Comparison of ENCODE assay signal across 12 cellular contexts in genomic region chr13:99018418-99019180, GRCh38. TPM values are rescaled to one million over a fixed set of nuclear protein-coding genes. Genes with fewer than 3 reads are reported as not detected.
A peak's percentile ranks its signal among the peaks of the same experiment; 100 is the strongest.
DNase-seq lines count a peak whose midpoint lies in the region; ATAC-seq and TF ChIP-seq lines count a peak whose summit lies in the region.
"Had no signal": no experiment of that assay in that cellular context is flagged by ENCODE, and none has a peak within 500 bp of the region (broad histone marks: within the 10 kb centered on the region; RNA-seq: fewer than 3 reads in every experiment).

No MANE protein-coding gene starts in this region.

- TF ChIP-seq CTCF in BJ (IDR thresholded peaks at IDR 0.05; ENCODE audit: insufficient read depth, low read depth, low read length): no peak
- no peak for TF ChIP-seq CTCF in mammary epithelial cell (conservative IDR thresholded peaks at IDR 0.05 in 1 of 2, IDR thresholded peaks at IDR 0.05 in 1 of 2; ENCODE audit: extremely low read depth in 1 of 2, insufficient read depth in 1 of 2, low read depth in 1 of 2, low read length in 2 of 2)

- peaks cover 0 to 3% (median 0%) of the 10 kb centered on the region in 11 donors for H3K9me3 Mint-ChIP-seq in naive thymus-derived CD4-positive, alpha-beta T cell
- no peaks in the 10 kb centered on the region for H3K9me3 Mint-ChIP-seq in effector memory CD8-positive, alpha-beta T cell
- H3K9me3 Mint-ChIP-seq: stimulated activated naive B cell treated with anti-CD40 and anti-IgM and Interleukin-4, amounts not matched to agents 10 μg/mL and 1 μg/mL and 100 μg/mL, for 72 hours had no signal

- no peaks in the 10 kb centered on the region for H4K20me1 ChIP-seq in mammary epithelial cell (ENCODE audit: insufficient read depth, low read length)

- H3K4me3 Mint-ChIP-seq in naive thymus-derived CD4-positive, alpha-beta T cell: peak overlapping the region in 1 of 10 donors; percentile 29
- H3K4me3 Mint-ChIP-seq in effector memory CD8-positive, alpha-beta T cell: no peak overlapping the region
- H3K4me3 Mint-ChIP-seq: stimulated activated naive B cell treated with anti-CD40 and anti-IgM and Interleukin-4, amounts not matched to agents 10 μg/mL and 1 μg/mL and 100 μg/mL, for 72 hours had no signal

- no peaks in the 10 kb centered on the region for H3K36me3 ChIP-seq in BJ (ENCODE audit: control insufficient read depth, insufficient read depth, low read length)
- H3K36me3 ChIP-seq in mammary epithelial cell (ENCODE audit: insufficient read depth, low read length): no peaks in the 10 kb centered on the region
- H3K36me3 ChIP-seq in naive thymus-derived CD4-positive, alpha-beta T cell (ENCODE audit: control insufficient read depth in 2 of 3, insufficient read depth in 3 of 3, low read length in 3 of 3): no peaks in the 10 kb centered on the region
- no peaks in the 10 kb centered on the region for H3K36me3 ChIP-seq in SJCRH30
- H3K36me3 ChIP-seq: neutrophil had no signal

- H3K4me1 ChIP-seq in mammary epithelial cell (ENCODE audit: insufficient read depth, low read length): peaks cover 21% of the 10 kb centered on the region
- peaks cover 13 to 34% of the 10 kb centered on the region in 2 donors for H3K4me1 ChIP-seq in naive thymus-derived CD4-positive, alpha-beta T cell (ENCODE audit: control insufficient read depth in 2 of 2, insufficient read depth in 2 of 2, low read length in 2 of 2)
- no peaks in the 10 kb centered on the region for H3K4me1 ChIP-seq in SJCRH30

- no peaks in the 10 kb centered on the region for H3K27me3 Mint-ChIP-seq in naive thymus-derived CD4-positive, alpha-beta T cell
- no peaks in the 10 kb centered on the region for H3K27me3 Mint-ChIP-seq in effector memory CD8-positive, alpha-beta T cell
- H3K27me3 Mint-ChIP-seq: stimulated activated naive B cell treated with anti-CD40 and anti-IgM and Interleukin-4, amounts not matched to agents 10 μg/mL and 1 μg/mL and 100 μg/mL, for 72 hours had no signal

- H3K27ac Mint-ChIP-seq in naive thymus-derived CD4-positive, alpha-beta T cell: peak overlapping the region in 6 of 9 donors; percentile 8 to 61 (median 44)
- H3K27ac Mint-ChIP-seq in effector memory CD8-positive, alpha-beta T cell: no peak overlapping the region
- H3K27ac Mint-ChIP-seq: stimulated activated naive B cell treated with anti-CD40 and anti-IgM and Interleukin-4, amounts not matched to agents 10 μg/mL and 1 μg/mL and 100 μg/mL, for 72 hours had no signal

- no peak overlapping the region for H2AFZ ChIP-seq in mammary epithelial cell (ENCODE audit: low read depth, low read length)

- no peak overlapping the region for H3K4me2 ChIP-seq in mammary epithelial cell (ENCODE audit: insufficient read depth, low read depth, low read length)

- H3K4me3 ChIP-seq in BJ (ENCODE audit: low read depth, low read length): no peak overlapping the region
- no peak overlapping the region for H3K4me3 ChIP-seq in mammary epithelial cell (replicated peaks in 1 of 3; ENCODE audit: insufficient read depth in 1 of 3, low read depth in 2 of 3, low read length in 3 of 3)
- no peak overlapping the region for H3K4me3 ChIP-seq in naive thymus-derived CD4-positive, alpha-beta T cell (ENCODE audit: low read length)
- no peak overlapping the region for H3K4me3 ChIP-seq in SJCRH30

- H3K9ac ChIP-seq in mammary epithelial cell (ENCODE audit: insufficient read depth, low read length): no peak overlapping the region

- intact Hi-C loops in mammary epithelial cell (cut with micrococcal nuclease): loop anchor here (1.0 to 2.0 kb wide), 3 partner anchors 8 to 40 kb away; partner anchors contain the start of gene DOCK9
- intact Hi-C loops in naive thymus-derived CD4-positive, alpha-beta T cell (cut with micrococcal nuclease): no loop called here

- peak overlapping the region; percentile 22 for H3K27ac ChIP-seq in mammary epithelial cell (ENCODE audit: insufficient read depth, low read depth, low read length)
- H3K27ac ChIP-seq in naive thymus-derived CD4-positive, alpha-beta T cell (ENCODE audit: low read depth, low read length): no peak overlapping the region
- no peak overlapping the region for H3K27ac ChIP-seq in SJCRH30
- H3K27ac ChIP-seq: neutrophil had no signal

- POLR2A ChIA-PET in BJ (lab: Charles Lee): no interaction called here
- POLR2A ChIA-PET in naive thymus-derived CD4-positive, alpha-beta T cell (lab: Charles Lee): interaction anchor here (0.8 to 1.1 kb wide), 2 partner anchors 9 to 55 kb away, joined by 3 read pairs; no protein-coding TSS in a partner anchor

- ATAC-seq in naive thymus-derived CD4-positive, alpha-beta T cell: no peak
- ATAC-seq in effector memory CD8-positive, alpha-beta T cell (replicated peaks): no peak
- ATAC-seq in HG03469 (IDR thresholded peaks at IDR 0.05; ENCODE audit: unreplicated experiment): no peak

- CTCF ChIA-PET in BJ (lab: Yijun Ruan, JAX): no interaction called here
- CTCF ChIA-PET in mammary epithelial cell (lab: Charles Lee; ENCODE audit: low non-redundant PET): no interaction called here
- CTCF ChIA-PET in naive thymus-derived CD4-positive, alpha-beta T cell (lab: Charles Lee): interaction anchor here (0.9 kb wide), 1 partner anchor 424 kb away, joined by 3 read pairs; no protein-coding TSS in a partner anchor

- dilution Hi-C loops in mammary epithelial cell (cut with HindIII; ENCODE audit: low sequenced_read_pairs): no loop called here

- no peaks in the 10 kb centered on the region for H3K27me3 ChIP-seq in BJ (ENCODE audit: control insufficient read depth, insufficient read depth, low read length)
- H3K27me3 ChIP-seq in mammary epithelial cell (ENCODE audit: insufficient read depth, low read length): no peaks in the 10 kb centered on the region
- H3K27me3 ChIP-seq in naive thymus-derived CD4-positive, alpha-beta T cell (ENCODE audit: control insufficient read depth in 2 of 2, insufficient read depth in 2 of 2, low read length in 2 of 2): no peaks in the 10 kb centered on the region
- no peaks in the 10 kb centered on the region for H3K27me3 ChIP-seq in SJCRH30

- H3K9me3 ChIP-seq in mammary epithelial cell (replicated peaks; ENCODE audit: insufficient read depth, low read length) (no peaks in the 10 kb centered on the region), SJCRH30 (replicated peaks) (no peaks in the 10 kb centered on the region)
- no peaks in the 10 kb centered on the region for H3K9me3 ChIP-seq in naive thymus-derived CD4-positive, alpha-beta T cell (ENCODE audit: control insufficient read depth in 2 of 3, low read length in 3 of 3)
- H3K9me3 ChIP-seq: neutrophil had no signal

- peaks cover 4 to 21% (median 8%) of the 10 kb centered on the region in 5 donors for H3K36me3 Mint-ChIP-seq in naive thymus-derived CD4-positive, alpha-beta T cell
- H3K36me3 Mint-ChIP-seq in effector memory CD8-positive, alpha-beta T cell (ENCODE audit: insufficient read depth): peaks cover 4% of the 10 kb centered on the region
- H3K36me3 Mint-ChIP-seq: stimulated activated naive B cell treated with anti-CD40 and anti-IgM and Interleukin-4, amounts not matched to agents 10 μg/mL and 1 μg/mL and 100 μg/mL, for 72 hours had no signal

- 98% methylated on average over 3 of the region's 3 CpGs for WGBS in mammary epithelial cell (ENCODE audit: low coverage, missing lambda C conversion rate)

- BruUV-seq in mammary epithelial cell (replicated peaks; lab: Mats Ljungman, UMichigan): TSS peak; percentile 26

- peaks cover 58% of the 10 kb centered on the region for H3K79me2 ChIP-seq in mammary epithelial cell (ENCODE audit: insufficient read depth, low read length)

- DNase-seq in BJ (ENCODE audit: low read depth) (peak; percentile 50), LHCN-M2 (ENCODE audit: low read depth) (peak; percentile 74), mammary epithelial cell (peak; percentile 59), SJCRH30 (no peak), NCI-H345 treated with DMSO at 0.1 percent for 48 hours (lab: John Stamatoyannopoulos, UW; ENCODE audit: unreplicated experiment) (no peak)
- DNase-seq in naive thymus-derived CD4-positive, alpha-beta T cell: no peak
- no peak for DNase-seq in effector memory CD8-positive, alpha-beta T cell
- DNase-seq: cerebellar nuclear complex; DMS153; stimulated activated naive B cell treated with anti-CD40 and anti-IgM and Interleukin-4, amounts not matched to agents 10 μg/mL and 1 μg/mL and 100 μg/mL, for 72 hours had no signal

- H3K4me1 Mint-ChIP-seq in naive thymus-derived CD4-positive, alpha-beta T cell: peaks cover 34 to 90% (median 84%) of the 10 kb centered on the region in 7 donors
- H3K4me1 Mint-ChIP-seq in effector memory CD8-positive, alpha-beta T cell (ENCODE audit: low read depth in 2 of 2): peaks cover 35 to 42% of the 10 kb centered on the region in 2 donors

- in situ Hi-C loops in mammary epithelial cell (cut with MboI; ENCODE audit: low sequenced_read_pairs in 2 of 2): no loop called here

RNA-seq across cellular contexts. Expression of gene DOCK9, which starts 40.7 kb away (rescaled TPM):
- polyA plus RNA-seq in BJ (2011; rRNA removed) (14.5 and 17.1 TPM in 2 replicates), mammary epithelial cell (52.9 TPM)
- polyA minus RNA-seq in BJ (2011; rRNA and poly(A)+ RNA removed): 13.7 and 15.4 TPM in 2 replicates
- total RNA-seq in LHCN-M2 (2014; rRNA removed) (69.2 and 100 TPM in 2 replicates), mammary epithelial cell (10 to 100 TPM; 65.2 to 77.6 TPM)
- polyA plus RNA-seq in LHCN-M2 (2012): 23.5 TPM
- polyA minus RNA-seq in mammary epithelial cell: 122 TPM
- 100 to 1,000 TPM in 4 of 5 experiments, 10 to 100 TPM in 1; 75.1 to 214 (median 128) TPM for total RNA-seq in naive thymus-derived CD4-positive, alpha-beta T cell
- polyA plus RNA-seq in naive thymus-derived CD4-positive, alpha-beta T cell: 10 to 100 TPM; 22.2 to 40.2 TPM
- 53.7 and 60.5 TPM in 2 replicates for total RNA-seq in SJCRH30 (2014; rRNA removed; shearing (Covaris generic))

Comparison
In these comparisons a context has a peak if more than half of its experiments do, and no peak if none do; other contexts are left out.
1. DNase-seq: peak in BJ (single experiment), LHCN-M2 (single experiment) and mammary epithelial cell (single experiment); none in naive thymus-derived CD4-positive, alpha-beta T cell (0 of 9), SJCRH30 (0 of 2), effector memory CD8-positive, alpha-beta T cell (0 of 3) and NCI-H345 treated with DMSO at 0.1 percent for 48 hours (single experiment).
2. H3K27ac Mint-ChIP-seq: peak in naive thymus-derived CD4-positive, alpha-beta T cell (6 of 9); none in effector memory CD8-positive, alpha-beta T cell (0 of 2).